Comparison of ENCODE assay signal across 32 cellular contexts in genomic region chr10:129541748-129542487, GRCh38.
"Had no signal": no experiment of that assay in that cellular context is flagged by ENCODE, and none has a peak within 500 bp of the region (broad histone marks: within the 10 kb centered on the region; RNA-seq: fewer than 3 reads in every experiment).

No MANE protein-coding gene starts in this region.

- H3K4me1 ChIP-seq: stomach, testis, thyroid gland, transverse colon, upper lobe of left lung, vagina had no signal

- H3K4me3 ChIP-seq: left ventricle myocardium inferior, lung, ovary, skin epidermis, stomach, testis, thyroid gland, transverse colon, upper lobe of left lung, vagina had no signal

- H3K27me3 Mint-ChIP-seq: naive B cell; stimulated activated naive B cell treated with anti-CD40 and anti-IgM and Interleukin-4, amounts not matched to agents 10 μg/mL and 1 μg/mL and 100 μg/mL, for 72 hours had no signal

- H3K36me3 ChIP-seq: neutrophil, ovary, thyroid gland, transverse colon, vagina had no signal

- H3K27ac ChIP-seq: left ventricle myocardium inferior, neutrophil, ovary, skin epidermis, stomach, testis, thyroid gland, transverse colon, upper lobe of left lung, vagina had no signal

- H3K27ac Mint-ChIP-seq: immature natural killer cell; natural killer cell; progenitor cell of endocrine pancreas; stimulated activated naive B cell treated with anti-CD40 and anti-IgM and Interleukin-4, amounts not matched to agents 10 μg/mL and 1 μg/mL and 100 μg/mL, for 72 hours had no signal

- ATAC-seq: left colon; natural killer cell; right cardiac atrium; sciatic nerve; stimulated activated naive B cell treated with anti-CD40 and anti-IgM and Interleukin-4, amounts not matched to agents 10 μg/mL and 1 μg/mL and 100 μg/mL, for 72 hours; stimulated activated naive CD8-positive, alpha-beta T cell treated with anti-CD3 and anti-CD28 coated beads, Interleukin-15, Interleukin-2, amounts not matched to agents 100 U/mL and 50 U/mL, for 24 hours had no signal

- H3K9me3 ChIP-seq: left ventricle myocardium inferior, neutrophil, ovary, stomach, testis, thyroid gland, transverse colon, upper lobe of left lung, vagina had no signal

- H3K9me3 Mint-ChIP-seq: immature natural killer cell, mesothelial cell of epicardium, natural killer cell had no signal

- H3K27me3 ChIP-seq: neutrophil, ovary, stomach, testis, thyroid gland, transverse colon, upper lobe of left lung, vagina had no signal

- H3K4me3 Mint-ChIP-seq: immature natural killer cell; mesothelial cell of epicardium; naive B cell; natural killer cell; neural crest cell; stimulated activated naive B cell treated with anti-CD40 and anti-IgM and Interleukin-4, amounts not matched to agents 10 μg/mL and 1 μg/mL and 100 μg/mL, for 72 hours had no signal

- DNase-seq: hypothalamus; immature natural killer cell; kidney; left colon; left ventricle myocardium inferior; mesendoderm; naive B cell; natural killer cell; occipital lobe; retina; stimulated activated CD4-positive, alpha-beta T cell treated with anti-CD3 and anti-CD28 coated beads, Interleukin-12 subunit alpha, Interleukin-12 subunit beta, amount 100 ng/mL, for 4 hours; stimulated activated CD4-positive, alpha-beta T cell treated with anti-CD3 and anti-CD28 coated beads, Interleukin-15, amount 100 ng/mL, for 24 hours; stimulated activated CD4-positive, alpha-beta T cell treated with anti-CD3 and anti-CD28 coated beads, Interleukin-2, amount 100 ng/mL, for 24 hours; stimulated activated CD4-positive, alpha-beta T cell treated with anti-CD3 and anti-CD28 coated beads, Interleukin-4, amount 100 ng/mL, for 1 hour; stimulated activated naive B cell treated with anti-CD40 and anti-IgM and Interleukin-4, amounts not matched to agents 10 μg/mL and 1 μg/mL and 100 μg/mL, for 72 hours; stimulated activated naive CD8-positive, alpha-beta T cell treated with anti-CD3 and anti-CD28 coated beads, Interleukin-15, Interleukin-2, amounts not matched to agents 100 U/mL and 50 U/mL, for 24 hours; stomach; thyroid gland; transverse colon; upper lobe of left lung had no signal

- FAIRE-seq: islet of Langerhans, kidney had no signal
